Comparison of ENCODE assay signal across 8 cellular contexts in the genomic region with DNA sequence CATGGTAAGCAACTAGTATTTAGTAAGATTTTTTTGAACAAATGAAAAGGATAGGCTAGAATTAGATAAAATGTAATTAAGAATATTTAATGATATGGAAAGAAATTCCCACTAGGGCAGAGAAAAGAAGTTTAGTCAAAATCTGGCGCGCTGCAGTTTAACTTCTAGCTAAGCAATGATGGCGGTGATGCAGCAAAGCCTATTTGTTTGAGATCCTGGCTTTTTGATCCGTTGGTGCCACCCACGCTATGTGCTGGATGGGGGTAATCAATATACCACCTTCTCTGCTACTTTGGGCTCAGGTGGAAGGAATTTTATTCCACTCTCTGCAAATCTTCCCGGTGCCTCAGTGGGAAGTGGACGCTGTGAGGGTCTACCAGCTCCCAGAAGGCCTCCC. TPM values are rescaled to one million over a fixed set of nuclear protein-coding genes. Genes with fewer than 3 reads are reported as not detected.
DNase-seq lines count a peak whose midpoint lies in the region; TF ChIP-seq lines count a peak whose summit lies in the region.

No MANE protein-coding gene starts in this region.

- no peak overlapping the region for H2AFZ ChIP-seq in OCI-LY1 (ENCODE audit: low read length)

- H3K27me3 Mint-ChIP-seq in Calu3 (ENCODE audit: unreplicated experiment) (no peaks in the 10 kb centered on the region), progenitor cell of endocrine pancreas (peaks cover 24% of the 10 kb centered on the region)
- H3K27me3 Mint-ChIP-seq in activated T-helper 1 cell treated with anti-CD3 and anti-CD28 coated beads, Interleukin-12 subunit alpha, Interleukin-12 subunit beta, Interleukin-2, Interleukin-4 antibody, amounts not matched to agents 30 ng/mL and 10 ng/mL and 1 ng/mL, durations not matched to agents 14 hours and 24 hours and 36 hours (ENCODE audit: insufficient read depth), result peaks cover 42% of the 10 kb centered on the region

- no peak overlapping the region for H3K27ac ChIP-seq in OCI-LY1 (ENCODE audit: low read depth, low read length, poor library complexity, severe bottlenecking)

- TF ChIP-seq CTCF in Calu3 (IDR thresholded peaks at IDR 0.05; ENCODE audit: unreplicated experiment), result no peak
- no peak for TF ChIP-seq CTCF in OCI-LY1 (IDR thresholded peaks at IDR 0.05; ENCODE audit: low read length)
- TF ChIP-seq CTCF in epithelial cell of proximal tubule (conservative IDR thresholded peaks at IDR 0.05; ENCODE audit: low read depth, low read length), result no peak
- TF ChIP-seq CTCF in progenitor cell of endocrine pancreas (IDR thresholded peaks at IDR 0.05; ENCODE audit: unreplicated experiment), result no peak

- H3K27ac Mint-ChIP-seq in Calu3 (ENCODE audit: unreplicated experiment) (no peak overlapping the region), progenitor cell of endocrine pancreas (peak overlapping the region; percentile 88)
- H3K27ac Mint-ChIP-seq in activated T-helper 1 cell treated with anti-CD3 and anti-CD28 coated beads, Interleukin-12 subunit alpha, Interleukin-12 subunit beta, Interleukin-2, Interleukin-4 antibody, amounts not matched to agents 30 ng/mL and 10 ng/mL and 1 ng/mL, durations not matched to agents 14 hours and 24 hours and 36 hours, result no peak overlapping the region

- peaks cover 9% of the 10 kb centered on the region for H3K4me1 ChIP-seq in OCI-LY1 (ENCODE audit: insufficient read depth, low read length, severe bottlenecking)

- no peaks in the 10 kb centered on the region for H4K20me1 ChIP-seq in OCI-LY1 (ENCODE audit: insufficient read depth, low read length)

- H3K36me3 Mint-ChIP-seq in Calu3 (ENCODE audit: insufficient read depth, unreplicated experiment) (peaks cover 14% of the 10 kb centered on the region), progenitor cell of endocrine pancreas (ENCODE audit: insufficient read depth) (no peaks in the 10 kb centered on the region)
- no peaks in the 10 kb centered on the region for H3K36me3 Mint-ChIP-seq in activated T-helper 1 cell treated with anti-CD3 and anti-CD28 coated beads, Interleukin-12 subunit alpha, Interleukin-12 subunit beta, Interleukin-2, Interleukin-4 antibody, amounts not matched to agents 30 ng/mL and 10 ng/mL and 1 ng/mL, durations not matched to agents 14 hours and 24 hours and 36 hours (ENCODE audit: low read depth)

- CTCF ChIA-PET in Calu3 (lab: Charles Lee), result interaction anchor here (0.8 kb wide), 1 partner anchor 87 kb away, joined by 3 read pairs; no protein-coding TSS in a partner anchor

- H3K79me2 ChIP-seq in OCI-LY1 (ENCODE audit: insufficient read depth, low read length), result no peaks in the 10 kb centered on the region

- H3K4me3 ChIP-seq in OCI-LY1 (ENCODE audit: low read depth, low read length, poor library complexity, severe bottlenecking) (peak overlapping the region; percentile 52), epithelial cell of proximal tubule (ENCODE audit: low read depth, low read length) (peak overlapping the region; percentile 75)

- peak overlapping the region; percentile 82 for H3K4me3 Mint-ChIP-seq in Calu3 (ENCODE audit: low read depth, unreplicated experiment)
- H3K4me3 Mint-ChIP-seq in progenitor cell of endocrine pancreas (ENCODE audit: low read depth), result peak overlapping the region; percentile 66
- H3K4me3 Mint-ChIP-seq in activated T-helper 1 cell treated with anti-CD3 and anti-CD28 coated beads, Interleukin-12 subunit alpha, Interleukin-12 subunit beta, Interleukin-2, Interleukin-4 antibody, amounts not matched to agents 30 ng/mL and 10 ng/mL and 1 ng/mL, durations not matched to agents 14 hours and 24 hours and 36 hours, result no peak overlapping the region

- no peaks in the 10 kb centered on the region for H3K36me3 ChIP-seq in OCI-LY1 (ENCODE audit: insufficient read depth, low read length)

- H3K4me1 Mint-ChIP-seq in Calu3 (ENCODE audit: low read depth, unreplicated experiment), result peaks cover 45% of the 10 kb centered on the region
- H3K4me1 Mint-ChIP-seq in progenitor cell of endocrine pancreas (ENCODE audit: low read depth), result peaks cover 6% of the 10 kb centered on the region
- no peaks in the 10 kb centered on the region for H3K4me1 Mint-ChIP-seq in activated T-helper 1 cell treated with anti-CD3 and anti-CD28 coated beads, Interleukin-12 subunit alpha, Interleukin-12 subunit beta, Interleukin-2, Interleukin-4 antibody, amounts not matched to agents 30 ng/mL and 10 ng/mL and 1 ng/mL, durations not matched to agents 14 hours and 24 hours and 36 hours (ENCODE audit: low read depth)

- intact Hi-C loops in Calu3 (cut with micrococcal nuclease; ENCODE audit: unreplicated experiment), result no loop called here
- intact Hi-C loops in activated T-helper 1 cell treated with anti-CD3 and anti-CD28 coated beads, Interleukin-12 subunit alpha, Interleukin-12 subunit beta, Interleukin-2, Interleukin-4 antibody, amounts not matched to agents 30 ng/mL and 10 ng/mL and 1 ng/mL, durations not matched to agents 14 hours and 24 hours and 36 hours (cut with micrococcal nuclease), result no loop called here

- H3K9me3 Mint-ChIP-seq in Calu3 (ENCODE audit: low read depth, unreplicated experiment) (no peaks in the 10 kb centered on the region), progenitor cell of endocrine pancreas (ENCODE audit: low read depth) (peaks cover 1% of the 10 kb centered on the region)
- peaks cover 4% of the 10 kb centered on the region for H3K9me3 Mint-ChIP-seq in activated T-helper 1 cell treated with anti-CD3 and anti-CD28 coated beads, Interleukin-12 subunit alpha, Interleukin-12 subunit beta, Interleukin-2, Interleukin-4 antibody, amounts not matched to agents 30 ng/mL and 10 ng/mL and 1 ng/mL, durations not matched to agents 14 hours and 24 hours and 36 hours

- H3K9ac ChIP-seq in OCI-LY1 (ENCODE audit: low read length), result peak overlapping the region; percentile 11; the same call in 1 of the 2 replicates

- BruUV-seq in Calu3 (replicated peaks; lab: Mats Ljungman, UMichigan), result no TSS peak

- in situ Hi-C loops in ACHN (cut with HindIII; ENCODE audit: low pct_ligation_motif_present, low pct_unique_long_range_greater_than_20kb, low sequenced_read_pairs), result no loop called here

- no peaks in the 10 kb centered on the region for H3K9me2 ChIP-seq in OCI-LY1 (ENCODE audit: low read depth, low read length)

- peak overlapping the region; percentile 68 for H3K4me2 ChIP-seq in OCI-LY1 (ENCODE audit: low read length)

- no peaks in the 10 kb centered on the region for H3K27me3 ChIP-seq in OCI-LY1 (ENCODE audit: insufficient read depth, low read length)

- H3F3A ChIP-seq in OCI-LY1 (ENCODE audit: insufficient read depth, low read length), result no peaks in the 10 kb centered on the region

- no peaks in the 10 kb centered on the region for H3K9me3 ChIP-seq in OCI-LY1 (ENCODE audit: low read length)

- no peak for DNase-seq in Calu3
- no peak for DNase-seq in epithelial cell of proximal tubule (ENCODE audit: low read depth)
- no peak for DNase-seq in progenitor cell of endocrine pancreas (ENCODE audit: low spot score, unreplicated experiment)
- no peak for DNase-seq in activated T-helper 1 cell treated with anti-CD3 and anti-CD28 coated beads, Interleukin-12 subunit alpha, Interleukin-12 subunit beta, Interleukin-2, Interleukin-4 antibody, amounts not matched to agents 30 ng/mL and 10 ng/mL and 1 ng/mL, durations not matched to agents 14 hours and 24 hours and 36 hours (ENCODE audit: low spot score)
- DNase-seq in COR-L47 (lab: John Stamatoyannopoulos, UW), result no peak
- no peak for DNase-seq in ACHN
- no peak for DNase-seq in CD1c-positive myeloid dendritic cell (ENCODE audit: extremely low spot score)

RNA-seq across cellular contexts. Expression of gene FAM171B, which starts 0.4 kb away (rescaled TPM):
- total RNA-seq in Calu3 (2022) (14.7 and 15.1 TPM in 2 replicates), epithelial cell of proximal tubule (2.8 and 4.6 TPM in 2 replicates), progenitor cell of endocrine pancreas (5.1 and 7.9 TPM in 2 replicates)
- total RNA-seq in activated T-helper 1 cell treated with anti-CD3 and anti-CD28 coated beads, Interleukin-12 subunit alpha, Interleukin-12 subunit beta, Interleukin-2, Interleukin-4 antibody, amounts not matched to agents 30 ng/mL and 10 ng/mL and 1 ng/mL, durations not matched to agents 14 hours and 24 hours and 36 hours, result 0.73 and 1.3 TPM in 2 replicates
